ENCODE assay signal across 8 cellular contexts in the genomic region with DNA sequence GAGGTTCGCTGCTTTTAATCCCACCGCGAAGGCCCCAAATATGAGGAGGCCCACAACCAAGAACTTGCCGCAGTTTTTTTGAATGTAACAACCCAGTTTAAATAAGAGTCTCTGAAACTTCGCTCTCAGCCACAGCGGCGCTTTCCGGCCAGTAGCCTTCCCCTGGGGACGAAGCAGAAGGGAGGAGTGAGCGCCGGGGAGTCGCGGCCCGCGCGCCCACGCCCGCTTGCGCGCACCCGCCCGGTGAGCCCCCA. TPM values are rescaled to one million over a fixed set of nuclear protein-coding genes. Genes with fewer than 3 reads are reported as not detected.
DNase-seq lines count a peak whose midpoint lies in the region; ATAC-seq and TF ChIP-seq lines count a peak whose summit lies in the region.

No MANE protein-coding gene starts in this region.

- intact Hi-C loops in left colon (cut with DNase I, micrococcal nuclease): no loop called here

- in situ Hi-C loops in brain microvascular endothelial cell (cut with HindIII; ENCODE audit: low pct_ligation_motif_present, low sequenced_read_pairs): no loop called here

- DNase-seq in COLO829 (ENCODE audit: low spot score) (peak; percentile 43), NCI-H2171 treated with DMSO at 0.1 percent for 48 hours (lab: John Stamatoyannopoulos, UW) (peak; percentile 66), brain microvascular endothelial cell (no peak), left colon (peak; percentile 38 to 44), NCI-H1694 treated with DMSO at 0.1 percent for 48 hours (lab: John Stamatoyannopoulos, UW) (no peak), HPDE6-E6E7 (ENCODE audit: extremely low spot score) (no peak)

- H3K27me3 ChIP-seq in brain microvascular endothelial cell (replicated peaks): no peaks in the 10 kb centered on the region

- peak overlapping the region; percentile 77 for H3K4me3 ChIP-seq in brain microvascular endothelial cell (ENCODE audit: low read depth, low read length)

- peak; percentile 1 for TF ChIP-seq CTCF in brain microvascular endothelial cell (IDR thresholded peaks at IDR 0.05; ENCODE audit: low read depth, low read length, missing control alignments)

- peak overlapping the region; percentile 42 for H3K27ac ChIP-seq in brain microvascular endothelial cell
- H3K27ac ChIP-seq in temporal lobe (ENCODE audit: low read depth, low read length): peak overlapping the region; percentile 81

- peak; percentile 22 for ATAC-seq in GM19463 (IDR thresholded peaks at IDR 0.05; ENCODE audit: unreplicated experiment)
- ATAC-seq in left colon: no peak

- no peaks in the 10 kb centered on the region for H3K36me3 ChIP-seq in brain microvascular endothelial cell (replicated peaks)

RNA-seq across cellular contexts. Expression of a gene that starts 10.4 kb away (rescaled TPM):
- total RNA-seq in left colon: 10 to 100 TPM; 18.6 to 35.4 TPM
- total RNA-seq in temporal lobe: 6.6 TPM

Comparison
In these comparisons a context has a peak if more than half of its experiments do, and no peak if none do; other contexts are left out.
1. DNase-seq: peak in COLO829 (single experiment), NCI-H2171 treated with DMSO at 0.1 percent for 48 hours (single experiment) and left colon (2 of 2); none in brain microvascular endothelial cell (single experiment), NCI-H1694 treated with DMSO at 0.1 percent for 48 hours (single experiment) and HPDE6-E6E7 (single experiment).